In the genomic region with DNA sequence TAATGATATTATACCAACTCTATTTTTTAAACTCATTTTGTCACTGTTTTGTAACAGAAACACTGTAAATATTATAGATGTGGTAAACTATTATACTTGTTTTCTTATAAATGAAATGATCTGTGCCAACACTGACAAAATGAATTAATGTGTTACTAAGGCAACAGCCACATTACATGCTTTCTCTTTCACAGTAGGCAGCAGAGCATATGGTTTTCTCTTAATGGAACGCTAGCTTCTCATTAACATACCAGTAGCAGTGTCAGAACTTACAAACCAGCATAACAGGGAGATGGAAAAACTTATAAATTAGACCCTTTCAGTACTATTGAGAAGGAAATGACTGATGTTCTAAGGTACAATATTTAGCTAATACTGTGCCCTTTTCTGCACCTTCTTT, we compare ENCODE assay signal across 15 cellular contexts.
DNase-seq lines count a peak whose midpoint lies in the region; ATAC-seq and TF ChIP-seq lines count a peak whose summit lies in the region.
"Had no signal": no experiment of that assay in that cellular context is flagged by ENCODE, and none has a peak within 500 bp of the region (broad histone marks: within the 10 kb centered on the region; RNA-seq: fewer than 3 reads in every experiment).

No MANE protein-coding gene starts in this region.

- WGBS in heart right ventricle, 2 donors, result 24 to 25% methylated on average over 1 of the region's 1 CpG

- intact Hi-C loops in heart right ventricle (cut with DNase I), result no loop called here

- peak; percentile 32 for ATAC-seq in GM19468 (IDR thresholded peaks at IDR 0.05; ENCODE audit: extremely low read depth, unreplicated experiment)
- no peak for ATAC-seq in GM19452 (IDR thresholded peaks at IDR 0.05; ENCODE audit: unreplicated experiment)
- no peak for ATAC-seq in heart right ventricle
- ATAC-seq: activated CD8-positive, alpha-beta T cell treated with anti-CD3 and anti-CD28 coated beads for 36 hours; body of pancreas; stimulated activated naive CD8-positive, alpha-beta T cell treated with anti-CD3 and anti-CD28 coated beads, Interleukin-15, amount 100 ng/mL, for 72 hours had no signal

- H3K4me1 ChIP-seq in heart right ventricle, result no peaks in the 10 kb centered on the region
- H3K4me1 ChIP-seq: body of pancreas, vagina had no signal

- no peak overlapping the region for H3K27ac ChIP-seq in heart right ventricle
- no peak overlapping the region for H3K27ac ChIP-seq in brain microvascular endothelial cell
- H3K27ac ChIP-seq: body of pancreas, vagina, VCaP had no signal

- H3K36me3 ChIP-seq in heart right ventricle (no peaks in the 10 kb centered on the region), brain microvascular endothelial cell (replicated peaks) (no peaks in the 10 kb centered on the region)
- H3K36me3 ChIP-seq: vagina had no signal

- in situ Hi-C loops in Caki2 (cut with HindIII; ENCODE audit: low pct_unique_long_range_greater_than_20kb, low sequenced_read_pairs) (no loop called here), brain microvascular endothelial cell (cut with HindIII; ENCODE audit: low pct_ligation_motif_present, low sequenced_read_pairs) (loop anchor here (25.0 kb wide), 1 partner anchor 767 kb away; a partner anchor contains a TSS)

- H3K4me3 ChIP-seq in choroid plexus epithelial cell (ENCODE audit: low read depth, low read length) (no peak overlapping the region), heart right ventricle (no peak overlapping the region), brain microvascular endothelial cell (ENCODE audit: low read depth, low read length) (no peak overlapping the region)
- H3K4me3 ChIP-seq: body of pancreas, vagina had no signal

- TF ChIP-seq CTCF in choroid plexus epithelial cell (conservative IDR thresholded peaks at IDR 0.05; ENCODE audit: low read depth, low read length) (no peak), heart right ventricle (IDR thresholded peaks at IDR 0.05) (no peak), brain microvascular endothelial cell (IDR thresholded peaks at IDR 0.05; ENCODE audit: low read depth, low read length, missing control alignments) (no peak)

- DNase-seq in Caki2 (ENCODE audit: low read depth) (peak; percentile 4), NCI-H2171 treated with DMSO at 0.1 percent for 48 hours (lab: John Stamatoyannopoulos, UW) (peak; percentile 94), choroid plexus epithelial cell (ENCODE audit: low read depth) (peak; percentile 19), H4 (ENCODE audit: low spot score) (no peak), heart right ventricle (no peak), brain microvascular endothelial cell (no peak)
- DNase-seq: activated CD8-positive, alpha-beta T cell treated with anti-CD3 and anti-CD28 coated beads for 36 hours; body of pancreas; Karpas-422; naive B cell; stimulated activated naive CD8-positive, alpha-beta T cell treated with anti-CD3 and anti-CD28 coated beads, Interleukin-15, amount 100 ng/mL, for 72 hours had no signal

- peaks cover 0 to 15% (median 3%) of the 10 kb centered on the region in 7 donors for H3K27me3 ChIP-seq in heart right ventricle
- no peaks in the 10 kb centered on the region for H3K27me3 ChIP-seq in brain microvascular endothelial cell (replicated peaks)
- H3K27me3 ChIP-seq: body of pancreas, vagina had no signal

- no peaks in the 10 kb centered on the region for H3K9me3 ChIP-seq in heart right ventricle
- H3K9me3 ChIP-seq: body of pancreas, vagina had no signal

Comparison
In these comparisons a context has a peak if more than half of its experiments do, and no peak if none do; other contexts are left out.
1. DNase-seq: peak in Caki2 (single experiment), NCI-H2171 treated with DMSO at 0.1 percent for 48 hours (single experiment) and choroid plexus epithelial cell (single experiment); none in H4 (single experiment), heart right ventricle (0 of 2) and brain microvascular endothelial cell (single experiment).